Comparison of ENCODE assay signal across 8 cellular contexts in the genomic region with DNA sequence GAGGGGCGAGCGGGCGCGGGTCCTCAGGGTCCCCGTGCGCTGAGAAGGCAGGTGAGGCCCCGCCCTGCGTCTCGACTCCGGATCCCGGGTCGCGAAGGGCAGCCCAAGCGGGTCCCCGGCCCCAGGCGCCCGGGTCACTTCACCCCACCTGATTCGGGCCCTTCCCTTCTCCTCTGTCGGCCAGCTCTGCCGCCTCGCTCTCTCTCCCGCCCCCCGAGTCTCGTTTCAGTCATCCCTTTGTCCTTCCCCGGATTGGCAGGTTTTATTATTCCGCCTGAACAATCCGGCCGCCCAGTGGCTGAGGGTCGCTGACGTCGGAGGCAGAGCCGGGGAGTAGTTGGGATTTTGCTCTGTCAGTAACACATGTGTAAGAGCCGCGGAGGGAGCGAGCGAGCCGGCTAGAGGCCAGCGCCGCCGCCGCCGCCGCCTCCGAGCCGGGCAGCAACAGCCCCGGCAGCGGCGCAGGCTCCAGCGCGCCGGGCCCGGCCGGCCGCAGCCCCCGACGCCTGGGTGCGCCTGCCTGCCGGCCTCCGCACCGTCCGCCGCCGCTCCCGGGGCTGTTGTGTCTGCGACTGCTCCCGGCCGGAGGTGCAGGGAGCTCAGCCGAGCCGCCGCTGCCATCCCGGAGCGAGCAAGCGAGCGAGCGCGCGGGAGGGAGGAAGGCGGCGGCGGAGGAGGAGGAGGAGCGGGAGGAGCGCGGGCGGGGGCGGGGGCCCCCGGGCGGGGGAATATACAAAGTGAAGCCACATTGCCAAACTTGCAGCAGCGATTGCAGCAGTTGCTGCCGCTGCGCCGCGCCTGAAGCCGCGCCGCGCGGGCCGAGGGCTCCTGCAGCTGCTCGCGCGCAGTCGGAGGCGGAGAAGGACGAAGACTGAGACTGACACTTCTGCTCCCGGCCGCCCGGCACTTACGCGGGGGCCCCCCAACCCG. TPM values are rescaled to one million over a fixed set of nuclear protein-coding genes. Genes with fewer than 3 reads are reported as not detected.
A peak's percentile ranks its signal among the peaks of the same experiment; 100 is the strongest.
DNase-seq lines count a peak whose midpoint lies in the region; ATAC-seq and TF ChIP-seq lines count a peak whose summit lies in the region.

A gene with protein sequence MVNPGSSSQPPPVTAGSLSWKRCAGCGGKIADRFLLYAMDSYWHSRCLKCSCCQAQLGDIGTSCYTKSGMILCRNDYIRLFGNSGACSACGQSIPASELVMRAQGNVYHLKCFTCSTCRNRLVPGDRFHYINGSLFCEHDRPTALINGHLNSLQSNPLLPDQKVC (plus strand): TSS at position 760 of the 930 bp plus-strand sequence. CDS start 3,136 bp downstream, outside the sequence.

- no peaks in the 10 kb centered on the region for H3K9me3 Mint-ChIP-seq in activated T-cell treated with anti-CD3 and anti-CD28 coated beads, Interleukin-2, amount 50 U/mL, for 24 hours

- peaks cover 40% of the 10 kb centered on the region for H3K4me1 Mint-ChIP-seq in activated T-cell treated with anti-CD3 and anti-CD28 coated beads, Interleukin-2, amount 50 U/mL, for 24 hours (ENCODE audit: low read depth)

- H3K27ac Mint-ChIP-seq in activated T-cell treated with anti-CD3 and anti-CD28 coated beads, Interleukin-2, amount 50 U/mL, for 24 hours: peak within 1 kb of the TSS; percentile 94

- DNase-seq in DMS79 (lab: John Stamatoyannopoulos, UW) (peak; percentile 93), KG1 (lab: John Stamatoyannopoulos, UW) (peak; percentile 80), epithelial cell of proximal tubule (ENCODE audit: low read depth) (peak; percentile 83)
- peak; percentile 88 for DNase-seq in activated T-cell treated with anti-CD3 and anti-CD28 coated beads, Interleukin-2, amount 50 U/mL, for 24 hours
- peak; percentile 91 for DNase-seq in stimulated activated CD8-positive, alpha-beta memory T cell treated with anti-CD3 and anti-CD28 coated beads, Interleukin-4, amount 100 ng/mL, for 48 hours

- peaks cover 26% of the 10 kb centered on the region for H3K27me3 Mint-ChIP-seq in activated T-cell treated with anti-CD3 and anti-CD28 coated beads, Interleukin-2, amount 50 U/mL, for 24 hours

- peaks cover 17 to 19% of the 10 kb centered on the region in 2 donors for H3K4me1 ChIP-seq in mucosa of rectum (ENCODE audit: control insufficient read depth in 2 of 2, insufficient read depth in 2 of 2, low read length in 2 of 2)

- no peaks in the 10 kb centered on the region for H3K27me3 ChIP-seq in mucosa of rectum (ENCODE audit: control insufficient read depth in 2 of 2, insufficient read depth in 2 of 2, low read length in 2 of 2)

- H3K9ac ChIP-seq in mucosa of rectum (ENCODE audit: low read depth in 1 of 2, low read length in 2 of 2): peak within 1 kb of the TSS; percentile 86 to 95

- peak; percentile 77 for ATAC-seq in GM21737 (IDR thresholded peaks at IDR 0.05; ENCODE audit: unreplicated experiment)

- peak within 1 kb of the TSS; percentile 86 for H3K4me3 Mint-ChIP-seq in activated T-cell treated with anti-CD3 and anti-CD28 coated beads, Interleukin-2, amount 50 U/mL, for 24 hours

- H3K36me3 ChIP-seq in mucosa of rectum (ENCODE audit: control insufficient read depth in 2 of 2, insufficient read depth in 2 of 2, low read length in 2 of 2): no peaks in the 10 kb centered on the region

- peaks cover 14% of the 10 kb centered on the region for H3K36me3 Mint-ChIP-seq in activated T-cell treated with anti-CD3 and anti-CD28 coated beads, Interleukin-2, amount 50 U/mL, for 24 hours (ENCODE audit: low read depth)

- no peaks in the 10 kb centered on the region for H3K9me3 ChIP-seq in mucosa of rectum (ENCODE audit: control insufficient read depth in 2 of 2, low read length in 2 of 2)

- peak within 1 kb of the TSS; percentile 92 to 93 for H3K27ac ChIP-seq in mucosa of rectum (ENCODE audit: low read depth in 2 of 2, low read length in 2 of 2)

- H3K4me3 ChIP-seq in epithelial cell of proximal tubule (ENCODE audit: low read depth, low read length) (peak within 1 kb of the TSS; percentile 91), mucosa of rectum (ENCODE audit: low read length in 2 of 2) (peak within 1 kb of the TSS; percentile 85 to 87)

- TF ChIP-seq CTCF in epithelial cell of proximal tubule (conservative IDR thresholded peaks at IDR 0.05; ENCODE audit: low read depth, low read length): no peak

TF ChIP-seq in PFSK-1, 5 proteins besides CTCF, POLR2A, EP300 and RAD21:
- TF ChIP-seq TAF1 (IDR thresholded peaks at IDR 0.05; ENCODE audit: borderline replicate concordance, insufficient read depth, low read length) (peak; percentile 74), FOXP2 (optimal IDR thresholded peaks at IDR 0.05; ENCODE audit: borderline replicate concordance, extremely low read depth, extremely low read length, insufficient read depth) (peak; percentile 84), POLR2AphosphoS5 (IDR thresholded peaks at IDR 0.05; ENCODE audit: low read depth, low read length) (peak; percentile 63; the same call in 1 of the 2 replicates), SIN3A (IDR thresholded peaks at IDR 0.05; ENCODE audit: borderline replicate concordance, insufficient read depth, low read length) (peak; percentile 83; the same call in 1 of the 2 replicates)
- TF ChIP-seq, protein P1, sequence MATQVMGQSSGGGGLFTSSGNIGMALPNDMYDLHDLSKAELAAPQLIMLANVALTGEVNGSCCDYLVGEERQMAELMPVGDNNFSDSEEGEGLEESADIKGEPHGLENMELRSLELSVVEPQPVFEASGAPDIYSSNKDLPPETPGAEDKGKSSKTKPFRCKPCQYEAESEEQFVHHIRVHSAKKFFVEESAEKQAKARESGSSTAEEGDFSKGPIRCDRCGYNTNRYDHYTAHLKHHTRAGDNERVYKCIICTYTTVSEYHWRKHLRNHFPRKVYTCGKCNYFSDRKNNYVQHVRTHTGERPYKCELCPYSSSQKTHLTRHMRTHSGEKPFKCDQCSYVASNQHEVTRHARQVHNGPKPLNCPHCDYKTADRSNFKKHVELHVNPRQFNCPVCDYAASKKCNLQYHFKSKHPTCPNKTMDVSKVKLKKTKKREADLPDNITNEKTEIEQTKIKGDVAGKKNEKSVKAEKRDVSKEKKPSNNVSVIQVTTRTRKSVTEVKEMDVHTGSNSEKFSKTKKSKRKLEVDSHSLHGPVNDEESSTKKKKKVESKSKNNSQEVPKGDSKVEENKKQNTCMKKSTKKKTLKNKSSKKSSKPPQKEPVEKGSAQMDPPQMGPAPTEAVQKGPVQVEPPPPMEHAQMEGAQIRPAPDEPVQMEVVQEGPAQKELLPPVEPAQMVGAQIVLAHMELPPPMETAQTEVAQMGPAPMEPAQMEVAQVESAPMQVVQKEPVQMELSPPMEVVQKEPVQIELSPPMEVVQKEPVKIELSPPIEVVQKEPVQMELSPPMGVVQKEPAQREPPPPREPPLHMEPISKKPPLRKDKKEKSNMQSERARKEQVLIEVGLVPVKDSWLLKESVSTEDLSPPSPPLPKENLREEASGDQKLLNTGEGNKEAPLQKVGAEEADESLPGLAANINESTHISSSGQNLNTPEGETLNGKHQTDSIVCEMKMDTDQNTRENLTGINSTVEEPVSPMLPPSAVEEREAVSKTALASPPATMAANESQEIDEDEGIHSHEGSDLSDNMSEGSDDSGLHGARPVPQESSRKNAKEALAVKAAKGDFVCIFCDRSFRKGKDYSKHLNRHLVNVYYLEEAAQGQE (IDR thresholded peaks at IDR 0.05; ENCODE audit: insufficient read depth in 1 of 2, low read depth in 2 of 2, low read length in 2 of 2): no peak

RNA-seq across cellular contexts. Expression of the gene that starts here (rescaled TPM):
- 79.1 TPM for polyA plus RNA-seq in PFSK-1 (2012; ENCODE audit: insufficient read length, low read depth)
- 23.4 and 48.9 TPM in 2 replicates for total RNA-seq in epithelial cell of proximal tubule

Comparison
In these comparisons a context has a peak if more than half of its experiments do, and no peak if none do; other contexts are left out.
1. Peak in every context shown above with its lines: DNase-seq, ATAC-seq, H3K4me3 ChIP-seq and H3K27ac ChIP-seq.